20 cellular contexts compared by ENCODE assay signal in the genomic region with DNA sequence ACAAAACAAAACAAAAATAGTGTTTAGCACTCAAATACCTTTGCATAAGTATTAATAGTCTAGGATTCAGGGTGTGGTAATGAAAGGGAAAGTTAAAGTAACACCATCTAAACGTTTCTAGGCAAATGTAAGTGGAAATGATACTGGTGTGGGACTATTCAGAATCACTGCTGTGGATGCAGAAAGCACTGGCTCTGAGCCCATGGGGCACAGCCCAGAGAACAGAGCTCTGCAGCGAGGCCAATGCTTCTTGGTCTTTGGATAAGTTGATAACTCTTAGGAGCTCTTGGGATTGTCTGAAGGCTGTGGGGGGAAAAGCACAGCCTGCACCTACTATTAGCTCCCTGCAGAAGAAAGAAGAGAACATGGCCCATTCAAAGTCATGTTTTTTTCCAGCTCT. TPM values are rescaled to one million over a fixed set of nuclear protein-coding genes. Genes with fewer than 3 reads are reported as not detected.
A peak's percentile ranks its signal among the peaks of the same experiment; 100 is the strongest.
DNase-seq lines count a peak whose midpoint lies in the region; ATAC-seq and TF ChIP-seq lines count a peak whose summit lies in the region.
"Had no signal": no experiment of that assay in that cellular context is flagged by ENCODE, and none has a peak within 500 bp of the region (broad histone marks: within the 10 kb centered on the region; RNA-seq: fewer than 3 reads in every experiment).

No MANE protein-coding gene starts in this region.

- ATAC-seq in HG03108 (IDR thresholded peaks at IDR 0.05; ENCODE audit: unreplicated experiment) (no peak), body of pancreas (no peak)
- ATAC-seq: CD8-positive, alpha-beta T cell; HCT116; HepG2 had no signal

- no peaks in the 10 kb centered on the region for H3K9me3 ChIP-seq in body of pancreas

- no peak overlapping the region for H3K27ac Mint-ChIP-seq in osteocyte (ENCODE audit: unreplicated experiment)
- H3K27ac Mint-ChIP-seq: B cell; CD8-positive, alpha-beta T cell; HFFc6; IgD-negative memory B cell had no signal

- no peaks in the 10 kb centered on the region for H3K36me3 ChIP-seq in body of pancreas (replicated peaks in 1 of 2; ENCODE audit: insufficient read depth in 1 of 2, low read depth in 2 of 2)
- H3K36me3 ChIP-seq: BLaER1 treated with 17β-estradiol and CSF1 and Interleukin-3, amounts not matched to agents 10 nM and 100 nM had no signal

- no peaks in the 10 kb centered on the region for H3K9me3 Mint-ChIP-seq in osteocyte (ENCODE audit: unreplicated experiment)
- H3K9me3 Mint-ChIP-seq: HFFc6 had no signal

- H3K27me3 Mint-ChIP-seq in osteocyte (ENCODE audit: unreplicated experiment): peaks cover 6% of the 10 kb centered on the region
- H3K27me3 Mint-ChIP-seq: B cell, IgD-negative memory B cell had no signal

- H3K4me3 ChIP-seq in dorsolateral prefrontal cortex (peak overlapping the region in 5 of 59 donors; percentile 0 to 39 (median 18)), body of pancreas (no peak overlapping the region)
- H3K4me3 ChIP-seq: BLaER1 treated with 17β-estradiol and CSF1 and Interleukin-3, amounts not matched to agents 10 nM and 100 nM had no signal

- DNase-seq in G401 (ENCODE audit: low spot score) (peak; percentile 78), dorsolateral prefrontal cortex (peak in 7 of 10 donors; percentile 28 to 61 (median 50)), inferior parietal cortex (ENCODE audit: extremely low spot score) (peak; percentile 49), substantia nigra (lab: John Stamatoyannopoulos, UW) (peak in 27 of 49 donors; percentile 4 to 64 (median 19)), GM10266 (ENCODE audit: extremely low spot score) (no peak), osteocyte (ENCODE audit: extremely low spot score, unreplicated experiment) (no peak), body of pancreas (no peak)
- DNase-seq: 8988T; Calu3; CD8-positive, alpha-beta T cell; DMS79 treated with DMSO at 0.1 percent for 48 hours; GOT3; H7; HFFc6 had no signal

- in situ Hi-C loops in G401 (cut with HindIII; ENCODE audit: low sequenced_read_pairs): loop anchor here (25.0 kb wide), 1 partner anchor 142 kb away; no protein-coding TSS in a partner anchor

- intact Hi-C loops in dorsolateral prefrontal cortex (cut with DNase I) (loop anchor here in 1 of 2 donors (2.0 kb wide), 1 partner anchor 21 kb away; the partner anchor contains the start of gene DNM3), body of pancreas (cut with DNase I) (no loop called here)

- H3K4me3 Mint-ChIP-seq in osteocyte (ENCODE audit: unreplicated experiment): no peak overlapping the region
- H3K4me3 Mint-ChIP-seq: B cell; CD8-positive, alpha-beta T cell; HFFc6; IgD-negative memory B cell had no signal

- peaks cover 8% of the 10 kb centered on the region for H3K4me1 Mint-ChIP-seq in osteocyte (ENCODE audit: unreplicated experiment)
- H3K4me1 Mint-ChIP-seq: B cell, IgD-negative memory B cell had no signal

- no peaks in the 10 kb centered on the region for H3K36me3 Mint-ChIP-seq in osteocyte (ENCODE audit: unreplicated experiment)

- WGBS in body of pancreas, 2 donors: 50 to 51% methylated on average over 2 of the region's 2 CpGs

- TF ChIP-seq POLR2A in body of pancreas (IDR thresholded peaks at IDR 0.05): no peak

- H3K27me3 ChIP-seq in dorsolateral prefrontal cortex (no peaks in the 10 kb centered on the region), body of pancreas (no peaks in the 10 kb centered on the region)
- H3K27me3 ChIP-seq: BLaER1 treated with 17β-estradiol and CSF1 and Interleukin-3, amounts not matched to agents 10 nM and 100 nM had no signal

- H3K4me1 ChIP-seq in body of pancreas: no peaks in the 10 kb centered on the region

- no peak for TF ChIP-seq CTCF in dorsolateral prefrontal cortex (IDR thresholded peaks at IDR 0.05 in 54 of 56, conservative IDR thresholded peaks at IDR 0.05 in 2 of 56; ENCODE audit: low read depth in 1 of 56, partially characterized antibody in 56 of 56)
- TF ChIP-seq CTCF in GM10266 (IDR thresholded peaks at IDR 0.05; ENCODE audit: control insufficient read depth, insufficient read depth, low read depth, missing control alignments): no peak
- TF ChIP-seq CTCF in osteocyte (IDR thresholded peaks at IDR 0.05): no peak
- TF ChIP-seq CTCF in body of pancreas (IDR thresholded peaks at IDR 0.05): no peak

- H3K27ac ChIP-seq in dorsolateral prefrontal cortex (peak overlapping the region in 18 of 59 donors; percentile 4 to 64 (median 28)), substantia nigra (ENCODE audit: low read depth, low read length, poor library complexity, severe bottlenecking) (no peak overlapping the region), body of pancreas (no peak overlapping the region)
- H3K27ac ChIP-seq: BLaER1 treated with 17β-estradiol and CSF1 and Interleukin-3, amounts not matched to agents 10 nM and 100 nM had no signal

RNA-seq across cellular contexts. Expression of gene DNM3, which starts 21.4 kb away (rescaled TPM):
- 8.3 and 13.0 TPM in 2 replicates for total RNA-seq in G401 (2014; rRNA removed; shearing (Covaris generic))
- total RNA-seq in dorsolateral prefrontal cortex (100 to 1,000 TPM in 119 of 120 experiments, 10 to 100 TPM in 1; 79.4 to 235 (median 160) TPM), osteocyte (3.4 and 3.7 TPM in 2 replicates), body of pancreas (1 to 10 TPM; 2.9 to 4.0 TPM)
- total RNA-seq: HepG2 had no signal

RNA-seq across cellular contexts. Expression of gene METTL13, which starts 38.5 kb away (rescaled TPM):
- total RNA-seq in G401 (2014; rRNA removed; shearing (Covaris generic)): 40.5 and 64.3 TPM in 2 replicates
- total RNA-seq in dorsolateral prefrontal cortex (10 to 100 TPM; 17.7 to 35.2 (median 25.0) TPM), osteocyte (22.0 and 30.6 TPM in 2 replicates), body of pancreas (10 to 100 TPM in 1 of 2 donors, 1 to 10 TPM in 1; 9.2 to 13.5 TPM)

Comparison
In these comparisons a context has a peak if more than half of its experiments do, and no peak if none do; other contexts are left out.
1. DNase-seq: peak in G401 (single experiment), dorsolateral prefrontal cortex (7 of 10), inferior parietal cortex (single experiment) and substantia nigra (27 of 49); none in GM10266 (single experiment), osteocyte (single experiment) and body of pancreas (0 of 4).